In genomic region chr15:66386204-66387123, GRCh38 we compare ENCODE assay signal across 8 cellular contexts. TPM values are rescaled to one million over a fixed set of nuclear protein-coding genes. Genes with fewer than 3 reads are reported as not detected.
DNase-seq lines count a peak whose midpoint lies in the region; ATAC-seq and TF ChIP-seq lines count a peak whose summit lies in the region.

MAP2K1 (plus strand) TSS chr15:66386912; CDS start chr15:66387348, 436 bp downstream.

- peak within 1 kb of the TSS; percentile 90 for H3K9ac ChIP-seq in adipocyte (ENCODE audit: low read length)

- TF ChIP-seq CTCF in GM12874 (IDR thresholded peaks at IDR 0.05; ENCODE audit: insufficient read depth, low read depth, low read length) (peak; percentile 87), cardiac muscle cell (IDR thresholded peaks at IDR 0.05; ENCODE audit: low read depth, low read length) (peak; percentile 76), type B pancreatic cell (conservative IDR thresholded peaks at IDR 0.05) (peak; percentile 66)

- H3K4me1 ChIP-seq in adipocyte (ENCODE audit: control insufficient read depth, insufficient read depth, low read length): peaks cover 26% of the 10 kb centered on the region
- peaks cover 7% of the 10 kb centered on the region for H3K4me1 ChIP-seq in cardiac muscle cell (ENCODE audit: low read depth)

- peaks cover 15% of the 10 kb centered on the region for H3K4me1 Mint-ChIP-seq in type B pancreatic cell (ENCODE audit: unreplicated experiment)

- no peaks in the 10 kb centered on the region for H3K27me3 Mint-ChIP-seq in type B pancreatic cell

- peak within 1 kb of the TSS; percentile 95 for H3K4me3 Mint-ChIP-seq in type B pancreatic cell

- H3K36me3 ChIP-seq in adipocyte (ENCODE audit: control insufficient read depth, insufficient read depth, low read length, severe bottlenecking) (no peaks in the 10 kb centered on the region), cardiac muscle cell (no peaks in the 10 kb centered on the region)

- ATAC-seq in HG02763 (IDR thresholded peaks at IDR 0.05; ENCODE audit: unreplicated experiment): peak; percentile 81

- DNase-seq in NCI-H1417 (lab: John Stamatoyannopoulos, UW) (peak; percentile 92 to 99 (median 99)), SW480 (ENCODE audit: low spot score) (peak; percentile 96), adipocyte (ENCODE audit: low read depth) (peak; percentile 99), cardiac muscle cell (ENCODE audit: low read depth in 1 of 2, low spot score in 1 of 2) (peak; percentile 98), pons (ENCODE audit: low spot score) (peak; percentile 97), type B pancreatic cell (ENCODE audit: extremely low spot score, unreplicated experiment) (peak; percentile 97)

- no peaks in the 10 kb centered on the region for H3K9me3 Mint-ChIP-seq in type B pancreatic cell

- H3K4me3 ChIP-seq in adipocyte (ENCODE audit: low read length) (peak within 1 kb of the TSS; percentile 93), cardiac muscle cell (peak within 1 kb of the TSS; percentile 94)

- no peaks in the 10 kb centered on the region for H3K9me3 ChIP-seq in adipocyte (ENCODE audit: control insufficient read depth, low read length)
- H3K9me3 ChIP-seq in cardiac muscle cell (ENCODE audit: low read depth): no peaks in the 10 kb centered on the region

- peak within 1 kb of the TSS; percentile 95 for H3K27ac Mint-ChIP-seq in type B pancreatic cell

- H3K27me3 ChIP-seq in adipocyte (replicated peaks; ENCODE audit: control insufficient read depth, insufficient read depth, low read length): no peaks in the 10 kb centered on the region
- no peaks in the 10 kb centered on the region for H3K27me3 ChIP-seq in cardiac muscle cell

- peaks cover 4% of the 10 kb centered on the region for H3K36me3 Mint-ChIP-seq in type B pancreatic cell

- peak within 1 kb of the TSS; percentile 92 for H3K27ac ChIP-seq in cardiac muscle cell

RNA-seq across cellular contexts. Expression of gene MAP2K1, which starts in this region (rescaled TPM):
- 62.7 and 70.7 TPM in 2 replicates for total RNA-seq in cardiac muscle cell
- polyA plus RNA-seq in cardiac muscle cell: 96.5 and 97.0 TPM in 2 replicates
- 27.5 and 33.8 TPM in 2 replicates for total RNA-seq in type B pancreatic cell (ENCODE audit: low replicate concordance)

Comparison
In these comparisons a context has a peak if more than half of its experiments do, and no peak if none do; other contexts are left out.
1. Peak in every context shown above with its lines: DNase-seq, ATAC-seq, H3K4me3 ChIP-seq and H3K27ac ChIP-seq.